In the genomic region with DNA sequence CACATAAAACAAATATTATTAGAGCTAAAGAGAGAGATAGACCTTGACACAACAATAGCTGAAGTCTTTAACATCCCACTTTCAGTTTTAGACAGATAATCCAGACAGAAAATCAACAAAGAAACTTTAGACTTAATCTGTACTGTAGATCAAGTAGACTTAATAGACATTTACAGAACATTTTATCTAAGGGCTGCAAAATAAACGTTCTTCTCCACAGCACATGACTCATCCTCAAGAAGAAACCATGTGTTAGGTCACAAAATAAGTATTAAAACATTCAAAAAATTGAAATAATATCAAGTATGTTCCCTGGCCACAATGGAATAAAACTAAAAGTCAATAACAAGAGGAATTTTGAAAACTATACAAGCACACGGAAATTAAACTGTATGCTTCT, we compare ENCODE assay signal across 12 cellular contexts.
DNase-seq lines count a peak whose midpoint lies in the region; ATAC-seq and TF ChIP-seq lines count a peak whose summit lies in the region.
"Had no signal": no experiment of that assay in that cellular context is flagged by ENCODE, and none has a peak within 500 bp of the region (broad histone marks: within the 10 kb centered on the region; RNA-seq: fewer than 3 reads in every experiment).

No MANE protein-coding gene starts in this region.

- H2AK5ac ChIP-seq in mesenchymal stem cell (ENCODE audit: low read length, severe bottlenecking): no peak overlapping the region

- peaks cover 5% of the 10 kb centered on the region for H3K4me1 ChIP-seq in adipocyte (ENCODE audit: control insufficient read depth, insufficient read depth, low read length)
- H3K4me1 ChIP-seq in mesenchymal stem cell (ENCODE audit: control insufficient read depth, insufficient read depth, low read depth, low read length): no peaks in the 10 kb centered on the region
- H3K4me1 ChIP-seq: BLaER1 had no signal

- H3K14ac ChIP-seq in mesenchymal stem cell (ENCODE audit: low read length in 2 of 2): no peak overlapping the region

- no peak for TF ChIP-seq CTCF in choroid plexus epithelial cell (conservative IDR thresholded peaks at IDR 0.05; ENCODE audit: low read depth, low read length)
- TF ChIP-seq CTCF in fibroblast of pulmonary artery (IDR thresholded peaks at IDR 0.05; ENCODE audit: low read length, missing control alignments): no peak

- no peaks in the 10 kb centered on the region for H3K79me1 ChIP-seq in mesenchymal stem cell (replicated peaks; ENCODE audit: low read length, poor library complexity, severe bottlenecking)

- H4K91ac ChIP-seq in mesenchymal stem cell (ENCODE audit: low read length): no peak overlapping the region

- H3K23ac ChIP-seq in mesenchymal stem cell (ENCODE audit: low read length in 2 of 2): no peak overlapping the region

- H3K9ac ChIP-seq in adipocyte (ENCODE audit: low read length) (no peak overlapping the region), mesenchymal stem cell (ENCODE audit: low read length) (no peak overlapping the region)
- H3K9ac ChIP-seq: BLaER1 had no signal

- H2BK120ac ChIP-seq in mesenchymal stem cell (ENCODE audit: low read depth, low read length): no peak overlapping the region

- no peak overlapping the region for H3K4me3 ChIP-seq in adipocyte (ENCODE audit: low read length)
- H3K4me3 ChIP-seq in choroid plexus epithelial cell (ENCODE audit: low read depth, low read length): no peak overlapping the region
- no peak overlapping the region for H3K4me3 ChIP-seq in fibroblast of pulmonary artery (replicated peaks; ENCODE audit: low read depth, low read length)
- no peak overlapping the region for H3K4me3 ChIP-seq in mesenchymal stem cell (ENCODE audit: insufficient read depth in 1 of 2, low read depth in 1 of 2, low read length in 2 of 2)
- H3K4me3 ChIP-seq: BLaER1 had no signal

- no peaks in the 10 kb centered on the region for H3K36me3 ChIP-seq in adipocyte (ENCODE audit: control insufficient read depth, insufficient read depth, low read length, severe bottlenecking)
- H3K36me3 ChIP-seq in mesenchymal stem cell (ENCODE audit: control insufficient read depth in 1 of 2, insufficient read depth in 2 of 2, low read depth in 1 of 2, low read length in 2 of 2): no peaks in the 10 kb centered on the region
- H3K36me3 ChIP-seq: BLaER1 had no signal

- no peak overlapping the region for H3K27ac ChIP-seq in mesenchymal stem cell (ENCODE audit: low read length, poor library complexity, severe bottlenecking)
- H3K27ac ChIP-seq: BLaER1 had no signal

- no peak overlapping the region for H3K18ac ChIP-seq in mesenchymal stem cell (ENCODE audit: low read depth in 1 of 2, low read length in 2 of 2)

- H2BK5ac ChIP-seq in mesenchymal stem cell (ENCODE audit: low read depth, low read length, poor library complexity, severe bottlenecking): no peak overlapping the region

- H2BK12ac ChIP-seq in mesenchymal stem cell (ENCODE audit: low read length in 2 of 2): no peak overlapping the region

- H3K4ac ChIP-seq in mesenchymal stem cell (ENCODE audit: low read depth in 1 of 2, low read length in 2 of 2): no peak overlapping the region

- WGBS in mesenchymal stem cell: 100% methylated on average over 1 of the region's 2 CpGs

- no peak overlapping the region for H4K8ac ChIP-seq in mesenchymal stem cell (ENCODE audit: low read length)

- peak; percentile 4 for DNase-seq in adipocyte (ENCODE audit: low read depth)
- peak; percentile 60 for DNase-seq in choroid plexus epithelial cell (ENCODE audit: low read depth)
- DNase-seq in fibroblast of pulmonary artery (ENCODE audit: low read depth): peak; percentile 3
- DNase-seq in mesenchymal stem cell: peak; percentile 9
- DNase-seq in stimulated activated CD4-positive, alpha-beta T cell treated with anti-CD3 and anti-CD28 coated beads, Interleukin-15, amount 100 ng/mL, for 24 hours: no peak
- no peak for DNase-seq in RPMI8226
- DNase-seq: 8988T; CD8-positive, alpha-beta T cell; COR-L47; H9 had no signal

- H3K27me3 ChIP-seq in adipocyte (replicated peaks; ENCODE audit: control insufficient read depth, insufficient read depth, low read length) (no peaks in the 10 kb centered on the region), mesenchymal stem cell (ENCODE audit: control insufficient read depth in 1 of 2, insufficient read depth in 1 of 2, low read length in 2 of 2) (no peaks in the 10 kb centered on the region)
- H3K27me3 ChIP-seq: BLaER1 had no signal

- no peak overlapping the region for H2AFZ ChIP-seq in mesenchymal stem cell (ENCODE audit: low read depth, low read length)

- H2BK15ac ChIP-seq in mesenchymal stem cell (ENCODE audit: low read depth, poor library complexity, severe bottlenecking): no peak overlapping the region

- peaks cover 8% of the 10 kb centered on the region for H3K9me3 ChIP-seq in adipocyte (ENCODE audit: control insufficient read depth, low read length)
- peaks cover 36% of the 10 kb centered on the region for H3K9me3 ChIP-seq in mesenchymal stem cell (ENCODE audit: control insufficient read depth, low read length)

- ATAC-seq in activated CD4-positive, CD25-positive, alpha-beta regulatory T cell treated with anti-CD3 and anti-CD28 coated beads, Interleukin-2, amount 50 U/mL, for 24 hours: no peak
- ATAC-seq: CD8-positive, alpha-beta T cell had no signal

- H3K4me2 ChIP-seq in mesenchymal stem cell (ENCODE audit: low read length, poor library complexity, severe bottlenecking): no peak overlapping the region
- H3K4me2 ChIP-seq: BLaER1 had no signal

Comparison
In these comparisons a context has a peak if more than half of its experiments do, and no peak if none do; other contexts are left out.
1. DNase-seq: peak in adipocyte (single experiment), choroid plexus epithelial cell (single experiment), fibroblast of pulmonary artery (single experiment) and mesenchymal stem cell (single experiment); none in stimulated activated CD4-positive, alpha-beta T cell treated with anti-CD3 and anti-CD28 coated beads, Interleukin-15, amount 100 ng/mL, for 24 hours (single experiment) and RPMI8226 (single experiment).